Comparison of ENCODE assay signal across 1 cellular context in genomic region chr3:147184794-147185193, GRCh38.
TF ChIP-seq lines count a peak whose summit lies in the region.

No MANE protein-coding gene starts in this region.

TF ChIP-seq in HepG2, 621 proteins besides CTCF, POLR2A, EP300 and RAD21 (continued from another document):
- TF ChIP-seq ZBTB46 (CRISPR knock-in tag; IDR thresholded peaks at IDR 0.05; ENCODE audit: borderline replicate concordance) (no peak), BRF2 (CRISPR knock-in tag; IDR thresholded peaks at IDR 0.05) (0 out of 2 replicates have a peak, but pooled peaks have one; percentile 65), MIXL1 (CRISPR knock-in tag; IDR thresholded peaks at IDR 0.05) (peak; percentile 93), ZNF709 (CRISPR knock-in tag; IDR thresholded peaks at IDR 0.05) (no peak), ZBTB39 (CRISPR knock-in tag; IDR thresholded peaks at IDR 0.05) (no peak), ZBTB25 (CRISPR knock-in tag; IDR thresholded peaks at IDR 0.05) (peak; percentile 63; the same call in 1 of the 2 replicates), ZNF274 (CRISPR knock-in tag; IDR thresholded peaks at IDR 0.05) (no peak), IKZF5 (CRISPR knock-in tag; IDR thresholded peaks at IDR 0.05) (peak; percentile 90), HOXA7 (CRISPR knock-in tag; IDR thresholded peaks at IDR 0.05) (no peak), TFDP1 (CRISPR knock-in tag; IDR thresholded peaks at IDR 0.05; ENCODE audit: borderline replicate concordance) (peak; percentile 37; the same call in 1 of the 2 replicates), ZNF841 (CRISPR knock-in tag; IDR thresholded peaks at IDR 0.05; ENCODE audit: borderline replicate concordance) (no peak), ZNF143 (CRISPR knock-in tag; IDR thresholded peaks at IDR 0.05) (no peak), PITX1 (CRISPR knock-in tag; IDR thresholded peaks at IDR 0.05) (peak; percentile 69), SRF (IDR thresholded peaks at IDR 0.05; ENCODE audit: low read depth, low read length) (peak; percentile 24; the same call in 1 of the 2 replicates), KAT7 (CRISPR knock-in tag; IDR thresholded peaks at IDR 0.05; ENCODE audit: borderline replicate concordance) (0 out of 2 replicates have a peak, but pooled peaks have one; percentile 32), ZNF660 (CRISPR knock-in tag; IDR thresholded peaks at IDR 0.05; ENCODE audit: borderline replicate concordance, low read depth) (no peak), HMG20A (CRISPR knock-in tag; IDR thresholded peaks at IDR 0.05; ENCODE audit: borderline replicate concordance) (peak; percentile 96), MED1 (CRISPR knock-in tag; IDR thresholded peaks at IDR 0.05) (peak; percentile 86), PAX8 (CRISPR knock-in tag; IDR thresholded peaks at IDR 0.05; ENCODE audit: borderline replicate concordance) (no peak), GATA4 (IDR thresholded peaks at IDR 0.05; ENCODE audit: borderline replicate concordance, low read depth) (0 out of 2 replicates have a peak, but pooled peaks have one; percentile 17), NFKBIZ (CRISPR knock-in tag; IDR thresholded peaks at IDR 0.05) (peak; percentile 75; the same call in 1 of the 2 replicates), ZNF644 (CRISPR knock-in tag; IDR thresholded peaks at IDR 0.05; ENCODE audit: low read depth) (peak; percentile 98), SNAPC2 (CRISPR knock-in tag; IDR thresholded peaks at IDR 0.05) (no peak), ZNF75D (CRISPR knock-in tag; IDR thresholded peaks at IDR 0.05; ENCODE audit: borderline replicate concordance) (no peak), FOSL2 (CRISPR knock-in tag; IDR thresholded peaks at IDR 0.05) (peak; percentile 81), RFXANK (CRISPR knock-in tag; IDR thresholded peaks at IDR 0.05) (no peak), ZNF747 (CRISPR knock-in tag; IDR thresholded peaks at IDR 0.05; ENCODE audit: borderline replicate concordance) (no peak; the same call in 1 of the 2 replicates), ZSCAN31 (CRISPR knock-in tag; IDR thresholded peaks at IDR 0.05; ENCODE audit: low read depth) (0 out of 2 replicates have a peak, but pooled peaks have one; percentile 61), ZBTB20 (CRISPR knock-in tag; IDR thresholded peaks at IDR 0.05; ENCODE audit: borderline replicate concordance, low read depth) (peak; percentile 79; the same call in 1 of the 2 replicates), RFX1 (IDR thresholded peaks at IDR 0.05) (no peak), ZNF260 (CRISPR knock-in tag; IDR thresholded peaks at IDR 0.05; ENCODE audit: borderline replicate concordance, low read depth) (no peak), REL (CRISPR knock-in tag; conservative IDR thresholded peaks at IDR 0.05) (no peak), ZNF530 (CRISPR knock-in tag; IDR thresholded peaks at IDR 0.05; ENCODE audit: low read depth) (no peak), ZBED4 (CRISPR knock-in tag; IDR thresholded peaks at IDR 0.05; ENCODE audit: borderline replicate concordance) (no peak; the same call in 1 of the 2 replicates), NFYB (CRISPR knock-in tag; IDR thresholded peaks at IDR 0.05) (no peak), ZNF343 (CRISPR knock-in tag; IDR thresholded peaks at IDR 0.05) (no peak), RBM22 (optimal IDR thresholded peaks at IDR 0.05; ENCODE audit: low read length) (no peak), NR2C2 (CRISPR knock-in tag; IDR thresholded peaks at IDR 0.05; ENCODE audit: borderline replicate concordance) (peak; percentile 64; the same call in 1 of the 2 replicates), DNMT1 (CRISPR knock-in tag; IDR thresholded peaks at IDR 0.05) (no peak), ZNF550 (CRISPR knock-in tag; IDR thresholded peaks at IDR 0.05; ENCODE audit: borderline replicate concordance) (no peak), ATRX (CRISPR knock-in tag; IDR thresholded peaks at IDR 0.05; ENCODE audit: borderline replicate concordance) (no peak), ETV6 (CRISPR knock-in tag; conservative IDR thresholded peaks at IDR 0.05) (no peak), TAF15 (IDR thresholded peaks at IDR 0.05; ENCODE audit: low read depth, low read length, poor library complexity, severe bottlenecking) (no peak), ZNF337 (CRISPR knock-in tag; IDR thresholded peaks at IDR 0.05; ENCODE audit: borderline replicate concordance, low read depth) (peak; percentile 54; the same call in 1 of the 2 replicates), SP4 (CRISPR knock-in tag; IDR thresholded peaks at IDR 0.05) (no peak), SSRP1 (CRISPR knock-in tag; IDR thresholded peaks at IDR 0.05) (no peak), ZNF720 (CRISPR knock-in tag; IDR thresholded peaks at IDR 0.05) (no peak)
TF ChIP-seq in HepG2: peak in this region for 174.
